ENCODE assay signal across 28 cellular contexts in genomic region chr13:70347947-70348620, GRCh38.
"Had no signal": no experiment of that assay in that cellular context is flagged by ENCODE, and none has a peak within 500 bp of the region (broad histone marks: within the 10 kb centered on the region; RNA-seq: fewer than 3 reads in every experiment).

No MANE protein-coding gene starts in this region.

- DNase-seq: colonic mucosa; cortex of kidney; effector CD8-positive, alpha-beta T cell; effector memory CD8-positive, alpha-beta T cell; endodermal cell; erythroblast; esophagus squamous epithelium; foreskin fibroblast; foreskin melanocyte; gastrocnemius medialis; glutamatergic neuron; head of caudate nucleus; heart right ventricle; hippocampal formation; left cardiac atrium; left lung; left ventricle myocardium superior; lower lobe of right lung; mesenchymal stem cell; mucosa of descending colon; naive B cell had no signal

- H3K27ac ChIP-seq: colonic mucosa, epithelial cell of prostate, esophagus squamous epithelium, gastrocnemius medialis, heart right ventricle, left lung, lower lobe of right lung had no signal

- H3K4me1 Mint-ChIP-seq: endodermal cell, mesothelial cell of epicardium, naive B cell had no signal

- H3K4me3 ChIP-seq: colonic mucosa, esophagus squamous epithelium, gastrocnemius medialis, heart right ventricle, left lung, lower lobe of right lung, mucosa of descending colon had no signal

- H3K36me3 Mint-ChIP-seq: mesothelial cell of epicardium, naive B cell had no signal

- H3K36me3 ChIP-seq: colonic mucosa, esophagus squamous epithelium, gastrocnemius medialis, heart right ventricle, left lung, lower lobe of right lung had no signal

- H3K27me3 Mint-ChIP-seq: dendritic cell treated with granulocyte-macrophage colony-stimulating factor and Interleukin-4, amounts not matched to agents 40 ng/mL and 50 ng/mL, for 4 days; effector memory CD8-positive, alpha-beta T cell; naive B cell had no signal

- ATAC-seq: effector memory CD8-positive, alpha-beta T cell; esophagus mucosa; gastrocnemius medialis; heart right ventricle; left cardiac atrium; left lung; left ventricle myocardium superior; lower lobe of right lung; mucosa of descending colon had no signal

- H3K27ac Mint-ChIP-seq: dendritic cell treated with granulocyte-macrophage colony-stimulating factor and Interleukin-4, amounts not matched to agents 40 ng/mL and 50 ng/mL, for 4 days; effector memory CD8-positive, alpha-beta T cell; endodermal cell; mesothelial cell of epicardium; naive B cell had no signal

- H3K4me1 ChIP-seq: colonic mucosa, esophagus squamous epithelium, gastrocnemius medialis, heart right ventricle, left lung, lower lobe of right lung had no signal

- H3K27me3 ChIP-seq: colonic mucosa, esophagus squamous epithelium, gastrocnemius medialis, heart right ventricle, left lung had no signal

- H3K9me3 Mint-ChIP-seq: endodermal cell had no signal

- H3K9me3 ChIP-seq: colonic mucosa, esophagus squamous epithelium, gastrocnemius medialis, left lung, lower lobe of right lung, mucosa of descending colon had no signal

- H3K4me3 Mint-ChIP-seq: dendritic cell treated with granulocyte-macrophage colony-stimulating factor and Interleukin-4, amounts not matched to agents 40 ng/mL and 50 ng/mL, for 4 days; effector memory CD8-positive, alpha-beta T cell; endodermal cell; mesothelial cell of epicardium; naive B cell had no signal

- FAIRE-seq: endometrium, islet of Langerhans, keratinocyte had no signal
